In genomic region chr15:90214553-90215205, GRCh38 we compare ENCODE assay signal across 1 cellular context.
TF ChIP-seq lines count a peak whose summit lies in the region.

No MANE protein-coding gene starts in this region.

TF ChIP-seq in K562, 482 proteins besides CTCF, POLR2A, EP300 and RAD21:
- TF ChIP-seq ZFX (CRISPR knock-in tag; IDR thresholded peaks at IDR 0.05) (no peak), PTBP1 (IDR thresholded peaks at IDR 0.05; ENCODE audit: low read depth, low read length) (no peak), ZNF384 (IDR thresholded peaks at IDR 0.05; ENCODE audit: low read depth, low read length) (peak; percentile 2; the same call in 1 of the 2 replicates), HDGF (IDR thresholded peaks at IDR 0.05) (no peak), ZNF124 (CRISPR knock-in tag; IDR thresholded peaks at IDR 0.05) (no peak), TFAP4 (CRISPR knock-in tag; IDR thresholded peaks at IDR 0.05; ENCODE audit: borderline replicate concordance) (0 out of 2 replicates have a peak, but pooled peaks have one; percentile 34)
